8 cellular contexts compared by ENCODE assay signal in the genomic region with DNA sequence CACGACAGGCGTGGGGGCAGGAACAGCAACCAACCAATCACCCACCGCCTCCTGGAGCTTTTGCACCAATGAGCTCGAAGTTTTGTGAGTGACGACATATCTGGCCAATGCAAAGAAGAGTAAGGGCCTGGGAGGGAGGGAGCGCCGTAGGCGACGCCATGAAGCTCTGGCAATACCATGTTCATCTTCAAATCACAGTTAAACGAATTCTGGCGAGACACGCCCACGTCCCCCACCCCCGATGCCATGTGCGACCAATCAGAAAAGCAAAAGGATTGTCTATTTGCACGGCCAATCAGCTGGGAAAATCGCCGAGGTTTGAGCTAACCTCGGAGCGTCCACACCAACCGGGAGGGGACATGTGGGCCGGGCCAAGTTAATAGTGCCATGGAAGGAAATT. TPM values are rescaled to one million over a fixed set of nuclear protein-coding genes. Genes with fewer than 3 reads are reported as not detected.
DNase-seq lines count a peak whose midpoint lies in the region; ATAC-seq, FAIRE-seq and TF ChIP-seq lines count a peak whose summit lies in the region.
"Not testable (repeated sequence)": the region's sequence is repeated elsewhere in the genome, so short reads cannot be mapped to it uniquely, and the experiment has no call there.

A gene (minus strand): TSS at position 12 of the 400 bp plus-strand sequence. CDS start 3,369 bp downstream, outside the sequence.

- not testable (repeated sequence) for H3K36me3 ChIP-seq in ascending aorta; small intestine (ENCODE audit: control insufficient read depth in 2 of 2, insufficient read depth in 2 of 2, low read length in 2 of 2); testis (ENCODE audit: low read depth, missing control alignments)

- not testable (repeated sequence) for H3K9me3 Mint-ChIP-seq in activated CD4-positive, alpha-beta T cell treated with anti-CD3 and anti-CD28 coated beads, Interleukin-2, amount 10 ng/mL, durations not matched to agents 24 days and 14 days; immature natural killer cell

- not testable (repeated sequence) for H3K36me3 Mint-ChIP-seq in activated CD4-positive, alpha-beta T cell treated with anti-CD3 and anti-CD28 coated beads, Interleukin-2, amount 10 ng/mL, durations not matched to agents 24 days and 14 days (ENCODE audit: low read depth); immature natural killer cell

- intact Hi-C loops in activated CD4-positive, alpha-beta T cell treated with anti-CD3 and anti-CD28 coated beads, Interleukin-2, amount 10 ng/mL, durations not matched to agents 24 days and 14 days (cut with micrococcal nuclease); ascending aorta (cut with DNase I); testis (cut with DNase I; ENCODE audit: low total_unique reads): not testable (repeated sequence)

- not testable (repeated sequence) for H3K4me1 Mint-ChIP-seq in activated CD4-positive, alpha-beta T cell treated with anti-CD3 and anti-CD28 coated beads, Interleukin-2, amount 10 ng/mL, durations not matched to agents 24 days and 14 days; immature natural killer cell

- FAIRE-seq in H54 (lab: Jason Lieb, UNC), result peak; percentile 98
- peak; percentile 80 for FAIRE-seq in small intestine (lab: Jason Lieb, UNC)

- peak; percentile 95 for ATAC-seq in GM18511 (IDR thresholded peaks at IDR 0.05; ENCODE audit: unreplicated experiment)
- peak; percentile 97 for ATAC-seq in HG03521 (IDR thresholded peaks at IDR 0.05; ENCODE audit: unreplicated experiment)

- not testable (repeated sequence) for H3K27ac Mint-ChIP-seq in activated CD4-positive, alpha-beta T cell treated with anti-CD3 and anti-CD28 coated beads, Interleukin-2, amount 10 ng/mL, durations not matched to agents 24 days and 14 days
- H3K27ac Mint-ChIP-seq in immature natural killer cell, result peak within 1 kb of the TSS in 1 of 6 donors; percentile 40

- H3K27me3 ChIP-seq in ascending aorta; small intestine (ENCODE audit: control insufficient read depth in 2 of 2, insufficient read depth in 2 of 2, low read length in 2 of 2); testis: not testable (repeated sequence)

- H3K4me3 ChIP-seq in ascending aorta; small intestine (ENCODE audit: low read depth in 1 of 2, low read length in 2 of 2); testis: not testable (repeated sequence)

- not testable (repeated sequence) for H3K4me3 Mint-ChIP-seq in activated CD4-positive, alpha-beta T cell treated with anti-CD3 and anti-CD28 coated beads, Interleukin-2, amount 10 ng/mL, durations not matched to agents 24 days and 14 days
- peak within 1 kb of the TSS in 2 of 5 donors; percentile 30 to 64 for H3K4me3 Mint-ChIP-seq in immature natural killer cell

- 0% methylated on average over 7 to 9 of the region's 22 CpGs; no CpG with 5 or more reads in 1 of the 3 donors for WGBS in small intestine, 3 donors
- WGBS in testis, 2 donors, result no CpG with 5 or more reads among the region's 22 CpGs

- H3K27ac ChIP-seq in ascending aorta; small intestine (ENCODE audit: low read depth in 1 of 2, low read length in 1 of 2); testis: not testable (repeated sequence)

- H3K4me1 ChIP-seq in ascending aorta; small intestine (ENCODE audit: control insufficient read depth in 2 of 2, insufficient read depth in 1 of 2, low read depth in 1 of 2, low read length in 1 of 2); testis: not testable (repeated sequence)

- not testable (repeated sequence) for H3K27me3 Mint-ChIP-seq in activated CD4-positive, alpha-beta T cell treated with anti-CD3 and anti-CD28 coated beads, Interleukin-2, amount 10 ng/mL, durations not matched to agents 24 days and 14 days; immature natural killer cell (ENCODE audit: low read depth in 3 of 3)

- DNase-seq in H54 (ENCODE audit: insufficient read length, low spot score); small intestine: not testable (repeated sequence)
- peak; percentile 95 for DNase-seq in activated CD4-positive, alpha-beta T cell treated with anti-CD3 and anti-CD28 coated beads, Interleukin-2, amount 10 ng/mL, durations not matched to agents 24 days and 14 days
- DNase-seq in ascending aorta (ENCODE audit: low spot score in 2 of 2) (peak; percentile 86 to 98), immature natural killer cell (peak; percentile 88 to 92 (median 89)), testis (peak; percentile 93)

- not testable (repeated sequence) for TF ChIP-seq POLR2A in H54 (IDR thresholded peaks at IDR 0.05; ENCODE audit: low read depth, low read length); testis (IDR thresholded peaks at IDR 0.05)

- TF ChIP-seq CTCF in ascending aorta (IDR thresholded peaks at IDR 0.05); testis (IDR thresholded peaks at IDR 0.05): not testable (repeated sequence)

- H3K9me3 ChIP-seq in ascending aorta; small intestine (ENCODE audit: control insufficient read depth, low read depth); testis: not testable (repeated sequence)

RNA-seq across cellular contexts. Expression of the gene that starts here (rescaled TPM):
- total RNA-seq in activated CD4-positive, alpha-beta T cell treated with anti-CD3 and anti-CD28 coated beads, Interleukin-2, amount 10 ng/mL, durations not matched to agents 24 days and 14 days, result 16.7 and 18.0 TPM in 2 replicates
- total RNA-seq in ascending aorta (not detected), testis (10 to 100 TPM in 1 of 2 donors, 1 to 10 TPM in 1; 8.8 to 17.8 TPM)
- polyA plus RNA-seq in immature natural killer cell (10 to 100 TPM; 15.2 to 20.7 (median 17.2) TPM), small intestine (1 to 10 TPM; 2.7 to 6.6 (median 3.1) TPM), testis (ENCODE audit: insufficient read depth, low read depth, low replicate concordance) (4.0 TPM)

Comparison
In these comparisons a context has a peak if more than half of its experiments do, and no peak if none do; other contexts are left out.
1. Peak in DNase-seq in ascending aorta; RNA of the gene not detected or under 1 TPM.